In genomic region chr20:50230871-50231270, GRCh38 we compare ENCODE assay signal across 24 cellular contexts.
"Had no signal": no experiment of that assay in that cellular context is flagged by ENCODE, and none has a peak within 500 bp of the region (broad histone marks: within the 10 kb centered on the region; RNA-seq: fewer than 3 reads in every experiment).

No MANE protein-coding gene starts in this region.

- H3K36me3 Mint-ChIP-seq: immature natural killer cell; naive thymus-derived CD8-positive, alpha-beta T cell; stimulated activated memory B cell treated with anti-CD40 and anti-IgM and Interleukin-4, amounts not matched to agents 10 μg/mL and 1 μg/mL and 100 μg/mL, for 72 hours had no signal

- H3K9ac ChIP-seq: parathyroid adenoma had no signal

- ATAC-seq: esophagus mucosa; gastrocnemius medialis; heart left ventricle; left ventricle myocardium superior; lower lobe of right lung; naive thymus-derived CD8-positive, alpha-beta T cell; sciatic nerve; stimulated activated memory B cell treated with anti-CD40 and anti-IgM and Interleukin-4, amounts not matched to agents 10 μg/mL and 1 μg/mL and 100 μg/mL, for 72 hours; stimulated activated naive CD8-positive, alpha-beta T cell treated with anti-CD3 and anti-CD28 coated beads, Interleukin-15, Interleukin-2, amounts not matched to agents 100 U/mL and 50 U/mL, for 24 hours had no signal

- H3K27me3 ChIP-seq: gastrocnemius medialis, heart left ventricle, hepatocyte, testis, upper lobe of left lung had no signal

- H3K4me1 Mint-ChIP-seq: endodermal cell; immature natural killer cell; naive thymus-derived CD8-positive, alpha-beta T cell; neural crest cell had no signal

- H3K4me3 Mint-ChIP-seq: endodermal cell; immature natural killer cell; naive thymus-derived CD8-positive, alpha-beta T cell; neural crest cell; stimulated activated memory B cell treated with anti-CD40 and anti-IgM and Interleukin-4, amounts not matched to agents 10 μg/mL and 1 μg/mL and 100 μg/mL, for 72 hours had no signal

- H3K79me2 ChIP-seq: hepatocyte, parathyroid adenoma had no signal

- H2AFZ ChIP-seq: hepatocyte, parathyroid adenoma had no signal

- DNase-seq: effector CD8-positive, alpha-beta T cell; endodermal cell; foreskin fibroblast; gastrocnemius medialis; heart left ventricle; immature natural killer cell; left ventricle myocardium superior; naive thymus-derived CD8-positive, alpha-beta T cell; stimulated activated CD4-positive, alpha-beta T cell treated with anti-CD3 and anti-CD28 coated beads, Interleukin-2, amount 100 ng/mL, for 24 hours; stimulated activated CD4-positive, alpha-beta T cell treated with anti-CD3 and anti-CD28 coated beads, Interleukin-4, amount 100 ng/mL, for 24 hours; stimulated activated naive CD8-positive, alpha-beta T cell treated with anti-CD3 and anti-CD28 coated beads, Interleukin-15, Interleukin-2, amounts not matched to agents 100 U/mL and 50 U/mL, for 24 hours; substantia nigra; testis; upper lobe of left lung had no signal

- H3K9me3 ChIP-seq: gastrocnemius medialis, heart left ventricle, lower lobe of right lung, testis, tibial artery, upper lobe of left lung had no signal

- H3K27ac ChIP-seq: epithelial cell of prostate, gastrocnemius medialis, heart left ventricle, hepatocyte, lower lobe of right lung, parathyroid adenoma, testis, tibial artery, upper lobe of left lung had no signal

- H3K9me3 Mint-ChIP-seq: endodermal cell; immature natural killer cell; naive thymus-derived CD8-positive, alpha-beta T cell; neural crest cell; stimulated activated memory B cell treated with anti-CD40 and anti-IgM and Interleukin-4, amounts not matched to agents 10 μg/mL and 1 μg/mL and 100 μg/mL, for 72 hours had no signal

- H3K4me2 ChIP-seq: hepatocyte had no signal

- H3K36me3 ChIP-seq: gastrocnemius medialis, heart left ventricle, lower lobe of right lung, tibial artery, upper lobe of left lung had no signal

- H3K27ac Mint-ChIP-seq: endodermal cell; immature natural killer cell; naive thymus-derived CD8-positive, alpha-beta T cell; progenitor cell of endocrine pancreas; stimulated activated memory B cell treated with anti-CD40 and anti-IgM and Interleukin-4, amounts not matched to agents 10 μg/mL and 1 μg/mL and 100 μg/mL, for 72 hours had no signal

- H3K4me3 ChIP-seq: gastrocnemius medialis, heart left ventricle, hepatocyte, lower lobe of right lung, testis, tibial artery, upper lobe of left lung had no signal

- H3K4me1 ChIP-seq: parathyroid adenoma had no signal
